13 cellular contexts compared by ENCODE assay signal in the genomic region with DNA sequence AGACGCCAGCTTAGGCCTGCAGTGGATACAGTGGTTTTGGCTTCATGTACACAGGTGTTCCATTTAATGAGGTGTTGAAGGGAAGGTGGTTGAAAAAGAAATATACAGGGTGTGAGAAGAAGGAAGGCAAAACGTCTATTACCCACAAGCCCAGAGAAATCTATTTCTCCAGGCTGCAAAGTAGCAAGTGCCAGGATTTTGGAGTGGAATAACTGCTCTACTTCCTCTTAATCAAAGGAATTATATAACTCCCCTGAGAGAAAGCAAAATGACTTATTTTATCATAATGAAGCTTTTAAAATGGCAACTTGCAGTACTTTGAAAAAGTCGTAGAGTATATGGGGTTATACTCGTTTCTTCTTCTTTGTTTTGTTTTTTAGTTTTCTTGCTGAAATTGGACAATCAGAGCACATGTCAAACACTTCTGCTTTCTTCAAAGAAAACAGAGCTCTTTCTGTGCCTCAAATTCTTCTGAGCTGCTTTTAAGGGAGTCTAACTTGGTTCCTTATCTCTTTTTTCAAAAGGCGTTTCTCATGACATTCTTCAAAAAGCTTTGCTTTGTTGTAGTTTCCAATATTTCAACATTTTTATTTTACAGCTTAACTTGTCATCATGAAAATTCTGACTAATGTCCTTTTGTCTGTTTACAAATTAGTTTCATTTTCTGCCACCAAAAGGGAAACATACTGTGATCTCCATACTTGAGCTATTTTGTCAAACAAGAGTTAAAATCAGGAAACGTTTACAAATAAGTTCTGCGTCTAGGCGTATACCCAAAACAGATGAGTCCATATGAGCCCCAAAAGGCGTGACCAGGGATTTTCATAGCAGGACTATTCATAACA.
A peak's percentile ranks its signal among the peaks of the same experiment; 100 is the strongest.
DNase-seq lines count a peak whose midpoint lies in the region; ATAC-seq and TF ChIP-seq lines count a peak whose summit lies in the region.
"Had no signal": no experiment of that assay in that cellular context is flagged by ENCODE, and none has a peak within 500 bp of the region (broad histone marks: within the 10 kb centered on the region; RNA-seq: fewer than 3 reads in every experiment).

No MANE protein-coding gene starts in this region.

- H3K9me3 Mint-ChIP-seq in activated B cell treated with CpG ODN at 0.5 μM for 24 hours (no peaks in the 10 kb centered on the region), progenitor cell of endocrine pancreas (ENCODE audit: low read depth) (no peaks in the 10 kb centered on the region)
- no peaks in the 10 kb centered on the region for H3K9me3 Mint-ChIP-seq in stimulated activated effector memory CD8-positive, alpha-beta T cell treated with anti-CD3 and anti-CD28 coated beads, Interleukin-12 subunit alpha, Interleukin-12 subunit beta, amount 100 ng/mL, for 72 hours
- H3K9me3 Mint-ChIP-seq: activated T-helper 1 cell treated with anti-CD3 and anti-CD28 coated beads, Interleukin-12 subunit alpha, Interleukin-12 subunit beta, Interleukin-2, Interleukin-4 antibody, amounts not matched to agents 30 ng/mL and 10 ng/mL and 1 ng/mL, durations not matched to agents 14 hours and 24 hours and 36 hours had no signal

- no peaks in the 10 kb centered on the region for H3K27me3 ChIP-seq in BLaER1 treated with 17β-estradiol and CSF1 and Interleukin-3, amounts not matched to agents 10 nM and 100 nM

- intact Hi-C loops in activated B cell treated with CpG ODN at 0.5 μM for 24 hours (cut with micrococcal nuclease) (no loop called here), left cardiac atrium (cut with DNase I) (no loop called here)

- DNase-seq in activated B cell treated with CpG ODN at 0.5 μM for 24 hours: no peak
- DNase-seq in left cardiac atrium: no peak
- DNase-seq in progenitor cell of endocrine pancreas (ENCODE audit: low spot score, unreplicated experiment): no peak
- no peak for DNase-seq in A172 (ENCODE audit: low spot score)
- no peak for DNase-seq in SKM-1 (lab: John Stamatoyannopoulos, UW; ENCODE audit: unreplicated experiment)
- no peak for DNase-seq in stimulated activated effector memory CD8-positive, alpha-beta T cell treated with anti-CD3 and anti-CD28 coated beads, Interleukin-12 subunit alpha, Interleukin-12 subunit beta, amount 100 ng/mL, for 72 hours (ENCODE audit: low spot score in 2 of 2)
- DNase-seq: GOT3; stimulated activated CD4-positive, alpha-beta T cell treated with anti-CD3 and anti-CD28 coated beads, Interleukin-15, amount 100 ng/mL, for 24 hours had no signal

- H3K27ac Mint-ChIP-seq in activated B cell treated with CpG ODN at 0.5 μM for 24 hours (peak overlapping the region; percentile 10), progenitor cell of endocrine pancreas (peak overlapping the region; percentile 4)
- H3K27ac Mint-ChIP-seq in stimulated activated effector memory CD8-positive, alpha-beta T cell treated with anti-CD3 and anti-CD28 coated beads, Interleukin-12 subunit alpha, Interleukin-12 subunit beta, amount 100 ng/mL, for 72 hours: no peak overlapping the region
- H3K27ac Mint-ChIP-seq: activated T-helper 1 cell treated with anti-CD3 and anti-CD28 coated beads, Interleukin-12 subunit alpha, Interleukin-12 subunit beta, Interleukin-2, Interleukin-4 antibody, amounts not matched to agents 30 ng/mL and 10 ng/mL and 1 ng/mL, durations not matched to agents 14 hours and 24 hours and 36 hours had no signal

- peaks cover 8 to 29% (median 15%) of the 10 kb centered on the region in 10 experiments; a peak in 16 of 20 replicates for H3K4me1 ChIP-seq in BLaER1 treated with 17β-estradiol and CSF1 and Interleukin-3, amounts not matched to agents 10 nM and 100 nM

- H3K36me3 ChIP-seq in BLaER1 treated with 17β-estradiol and CSF1 and Interleukin-3, amounts not matched to agents 10 nM and 100 nM: no peaks in the 10 kb centered on the region

- peak overlapping the region in 5 of 11 experiments; percentile 34 to 69 (median 54); a peak in 7 of 22 replicates for H3K9ac ChIP-seq in BLaER1 treated with 17β-estradiol and CSF1 and Interleukin-3, amounts not matched to agents 10 nM and 100 nM
- H3K9ac ChIP-seq: KMS-11 had no signal

- ATAC-seq in activated B cell treated with CpG ODN at 0.5 μM for 24 hours (ENCODE audit: low read depth) (no peak), left cardiac atrium (peak; percentile 34 to 52), HG02981 (IDR thresholded peaks at IDR 0.05; ENCODE audit: unreplicated experiment) (no peak)
- ATAC-seq in stimulated activated effector memory CD8-positive, alpha-beta T cell treated with anti-CD3 and anti-CD28 coated beads, Interleukin-12 subunit alpha, Interleukin-12 subunit beta, amount 100 ng/mL, for 72 hours: no peak

- no peak overlapping the region for H3K4me3 ChIP-seq in BLaER1 treated with 17β-estradiol and CSF1 and Interleukin-3, amounts not matched to agents 10 nM and 100 nM

- TF ChIP-seq CTCF in activated B cell treated with CpG ODN at 0.5 μM for 24 hours (IDR thresholded peaks at IDR 0.05) (no peak), progenitor cell of endocrine pancreas (IDR thresholded peaks at IDR 0.05; ENCODE audit: unreplicated experiment) (no peak)

- no peaks in the 10 kb centered on the region for H4K20me1 ChIP-seq in BLaER1 treated with 17β-estradiol and CSF1 and Interleukin-3, amounts not matched to agents 10 nM and 100 nM

- H3K9me3 ChIP-seq in BLaER1 treated with 17β-estradiol and CSF1 and Interleukin-3, amounts not matched to agents 10 nM and 100 nM (replicated peaks in 1 of 11): peaks cover 0 to 5% (median 0%) of the 10 kb centered on the region in 11 experiments; a peak in 3 of 22 replicates

- peak overlapping the region in 10 of 11 experiments; percentile 1 to 75 (median 58); a peak in 15 of 22 replicates for H3K27ac ChIP-seq in BLaER1 treated with 17β-estradiol and CSF1 and Interleukin-3, amounts not matched to agents 10 nM and 100 nM
- H3K27ac ChIP-seq: KMS-11, RWPE1 had no signal

- POLR2A ChIA-PET in activated B cell treated with CpG ODN at 0.5 μM for 24 hours (lab: Charles Lee): no interaction called here

- H3K4me1 Mint-ChIP-seq in activated B cell treated with CpG ODN at 0.5 μM for 24 hours (peaks cover 10% of the 10 kb centered on the region), progenitor cell of endocrine pancreas (ENCODE audit: low read depth) (peaks cover 13% of the 10 kb centered on the region)
- H3K4me1 Mint-ChIP-seq in stimulated activated effector memory CD8-positive, alpha-beta T cell treated with anti-CD3 and anti-CD28 coated beads, Interleukin-12 subunit alpha, Interleukin-12 subunit beta, amount 100 ng/mL, for 72 hours: no peaks in the 10 kb centered on the region

- H3K36me3 Mint-ChIP-seq in activated B cell treated with CpG ODN at 0.5 μM for 24 hours (ENCODE audit: low read depth) (no peaks in the 10 kb centered on the region), progenitor cell of endocrine pancreas (ENCODE audit: insufficient read depth) (no peaks in the 10 kb centered on the region)
- H3K36me3 Mint-ChIP-seq in stimulated activated effector memory CD8-positive, alpha-beta T cell treated with anti-CD3 and anti-CD28 coated beads, Interleukin-12 subunit alpha, Interleukin-12 subunit beta, amount 100 ng/mL, for 72 hours: no peaks in the 10 kb centered on the region

- peak overlapping the region; percentile 5 for H3K4me3 Mint-ChIP-seq in activated B cell treated with CpG ODN at 0.5 μM for 24 hours
- H3K4me3 Mint-ChIP-seq in progenitor cell of endocrine pancreas (ENCODE audit: low read depth): no peak overlapping the region
- H3K4me3 Mint-ChIP-seq in stimulated activated effector memory CD8-positive, alpha-beta T cell treated with anti-CD3 and anti-CD28 coated beads, Interleukin-12 subunit alpha, Interleukin-12 subunit beta, amount 100 ng/mL, for 72 hours: no peak overlapping the region
- H3K4me3 Mint-ChIP-seq: activated T-helper 1 cell treated with anti-CD3 and anti-CD28 coated beads, Interleukin-12 subunit alpha, Interleukin-12 subunit beta, Interleukin-2, Interleukin-4 antibody, amounts not matched to agents 30 ng/mL and 10 ng/mL and 1 ng/mL, durations not matched to agents 14 hours and 24 hours and 36 hours had no signal

- H3K4me2 ChIP-seq in BLaER1 treated with 17β-estradiol and CSF1 and Interleukin-3, amounts not matched to agents 10 nM and 100 nM: peak overlapping the region; percentile 0 to 80 (median 34); a peak in 19 of 22 replicates
- H3K4me2 ChIP-seq: KMS-11 had no signal

- H3K27me3 Mint-ChIP-seq in activated B cell treated with CpG ODN at 0.5 μM for 24 hours (peaks cover under 1% of the 10 kb centered on the region), progenitor cell of endocrine pancreas (no peaks in the 10 kb centered on the region)

- CTCF ChIA-PET in activated B cell treated with CpG ODN at 0.5 μM for 24 hours (lab: Charles Lee): no interaction called here

Comparison
In these comparisons a context has a peak if more than half of its experiments do, and no peak if none do; other contexts are left out.
1. ATAC-seq: peak in left cardiac atrium (2 of 2); none in activated B cell treated with CpG ODN at 0.5 μM for 24 hours (single experiment), HG02981 (single experiment) and stimulated activated effector memory CD8-positive, alpha-beta T cell treated with anti-CD3 and anti-CD28 coated beads, Interleukin-12 subunit alpha, Interleukin-12 subunit beta, amount 100 ng/mL, for 72 hours (single experiment).